ENCODE assay signal across 14 cellular contexts in the genomic region with DNA sequence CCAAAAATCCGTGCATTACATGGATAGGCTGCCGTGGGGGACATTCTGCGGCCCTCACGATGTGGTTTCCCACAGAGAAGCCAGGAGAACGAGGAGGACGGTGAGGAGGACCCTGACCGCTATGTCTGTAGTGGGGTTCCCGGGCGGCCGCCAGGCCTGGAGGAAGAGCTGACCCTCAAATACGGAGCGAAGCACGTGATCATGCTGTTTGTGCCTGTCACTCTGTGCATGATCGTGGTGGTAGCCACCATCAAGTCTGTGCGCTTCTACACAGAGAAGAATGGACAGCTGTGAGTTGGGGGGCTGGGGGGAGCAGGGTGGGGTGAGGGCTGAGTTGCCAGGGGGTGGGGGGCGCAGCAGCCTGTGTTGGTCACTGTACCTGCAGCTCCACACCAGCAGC. TPM values are rescaled to one million over a fixed set of nuclear protein-coding genes. Genes with fewer than 3 reads are reported as not detected.
DNase-seq lines count a peak whose midpoint lies in the region; ATAC-seq and TF ChIP-seq lines count a peak whose summit lies in the region.
"Had no signal": no experiment of that assay in that cellular context is flagged by ENCODE, and none has a peak within 500 bp of the region (broad histone marks: within the 10 kb centered on the region; RNA-seq: fewer than 3 reads in every experiment).

No MANE protein-coding gene starts in this region.

- peaks cover 35% of the 10 kb centered on the region for H3F3A ChIP-seq in MM.1S (ENCODE audit: insufficient read depth, low read length)

- no peak for ATAC-seq in activated T-cell treated with anti-CD3 and anti-CD28 coated beads, Interleukin-2, amount 50 U/mL, for 4 hours
- no peak for ATAC-seq in stimulated activated effector memory CD8-positive, alpha-beta T cell treated with anti-CD3 and anti-CD28 coated beads, Interleukin-12 subunit alpha, Interleukin-12 subunit beta, amount 100 ng/mL, for 72 hours
- no peak for ATAC-seq in GM18858 (IDR thresholded peaks at IDR 0.05; ENCODE audit: unreplicated experiment)
- ATAC-seq: GM23338 had no signal

- peak overlapping the region; percentile 34; the same call in 1 of the 2 replicates for H3K9ac ChIP-seq in MM.1S (ENCODE audit: low read length)

- H3K36me3 ChIP-seq in MM.1S (replicated peaks; ENCODE audit: insufficient read depth, low read length) (no peaks in the 10 kb centered on the region), adrenal gland (replicated peaks in 1 of 2) (peaks cover 0 to 14% of the 10 kb centered on the region in 2 donors)
- H3K36me3 ChIP-seq: brain microvascular endothelial cell had no signal

- no peak for TF ChIP-seq CTCF in MM.1S (IDR thresholded peaks at IDR 0.05; ENCODE audit: low read length)
- no peak for TF ChIP-seq CTCF in adrenal gland (IDR thresholded peaks at IDR 0.05)

- peak overlapping the region; percentile 71 for H3K4me3 Mint-ChIP-seq in activated T-cell treated with anti-CD3 and anti-CD28 coated beads, Interleukin-2, amount 50 U/mL, for 4 hours
- peak overlapping the region; percentile 68 for H3K4me3 Mint-ChIP-seq in stimulated activated effector memory CD8-positive, alpha-beta T cell treated with anti-CD3 and anti-CD28 coated beads, Interleukin-12 subunit alpha, Interleukin-12 subunit beta, amount 100 ng/mL, for 72 hours
- H3K4me3 Mint-ChIP-seq: GM23338, nephron progenitor cell had no signal

- H3K9me3 ChIP-seq in MM.1S (replicated peaks; ENCODE audit: insufficient read depth, low read length) = no peaks in the 10 kb centered on the region
- no peaks in the 10 kb centered on the region for H3K9me3 ChIP-seq in adrenal gland (replicated peaks in 1 of 3)
- H3K9me3 ChIP-seq: sigmoid colon, SJSA1 had no signal

- intact Hi-C loops in adrenal gland (cut with DNase I) = no loop called here

- peak overlapping the region; percentile 79 for H3K27ac ChIP-seq in MM.1S (ENCODE audit: low read length)
- H3K27ac ChIP-seq in adrenal gland = peak overlapping the region in 3 of 5 donors; percentile 73 to 88 (median 82)
- H3K27ac ChIP-seq: brain microvascular endothelial cell, SJSA1 had no signal

- H3K79me2 ChIP-seq in MM.1S (ENCODE audit: low read length) = no peaks in the 10 kb centered on the region

- H3K9me2 ChIP-seq in MM.1S (replicated peaks; ENCODE audit: insufficient read depth, low read length) = no peaks in the 10 kb centered on the region

- no peaks in the 10 kb centered on the region for H4K20me1 ChIP-seq in MM.1S (ENCODE audit: insufficient read depth, low read length)

- no peaks in the 10 kb centered on the region for H3K27me3 Mint-ChIP-seq in activated T-cell treated with anti-CD3 and anti-CD28 coated beads, Interleukin-2, amount 50 U/mL, for 4 hours (ENCODE audit: low read depth)

- CTCF ChIA-PET in HEK293T (lab: Yijun Ruan, JAX) = no interaction called here

- H3K4me3 ChIP-seq in MM.1S (ENCODE audit: low read length) (peak overlapping the region; percentile 38), adrenal gland (no peak overlapping the region)
- H3K4me3 ChIP-seq: GM23338, SJSA1 had no signal

- peaks cover 61% of the 10 kb centered on the region for H3K4me1 ChIP-seq in MM.1S (ENCODE audit: low read length)
- H3K4me1 ChIP-seq in adrenal gland (replicated peaks in 1 of 2) = peaks cover 22 to 31% of the 10 kb centered on the region in 2 donors

- H3K9me3 Mint-ChIP-seq in activated T-cell treated with anti-CD3 and anti-CD28 coated beads, Interleukin-2, amount 50 U/mL, for 4 hours = no peaks in the 10 kb centered on the region
- no peaks in the 10 kb centered on the region for H3K9me3 Mint-ChIP-seq in stimulated activated effector memory CD8-positive, alpha-beta T cell treated with anti-CD3 and anti-CD28 coated beads, Interleukin-12 subunit alpha, Interleukin-12 subunit beta, amount 100 ng/mL, for 72 hours
- H3K9me3 Mint-ChIP-seq: GM23338, nephron progenitor cell had no signal

- H3K4me1 Mint-ChIP-seq in activated T-cell treated with anti-CD3 and anti-CD28 coated beads, Interleukin-2, amount 50 U/mL, for 4 hours (ENCODE audit: low read depth) = peaks cover 56% of the 10 kb centered on the region
- H3K4me1 Mint-ChIP-seq in stimulated activated effector memory CD8-positive, alpha-beta T cell treated with anti-CD3 and anti-CD28 coated beads, Interleukin-12 subunit alpha, Interleukin-12 subunit beta, amount 100 ng/mL, for 72 hours = peaks cover 46% of the 10 kb centered on the region
- H3K4me1 Mint-ChIP-seq: GM23338 had no signal

- 87 to 94% (median 90%) methylated on average over 8 to 16 of the region's 16 CpGs for WGBS in adrenal gland, 4 donors

- peaks cover 6% of the 10 kb centered on the region for H3K36me3 Mint-ChIP-seq in activated T-cell treated with anti-CD3 and anti-CD28 coated beads, Interleukin-2, amount 50 U/mL, for 4 hours (ENCODE audit: insufficient read depth)
- peaks cover 20% of the 10 kb centered on the region for H3K36me3 Mint-ChIP-seq in stimulated activated effector memory CD8-positive, alpha-beta T cell treated with anti-CD3 and anti-CD28 coated beads, Interleukin-12 subunit alpha, Interleukin-12 subunit beta, amount 100 ng/mL, for 72 hours

- H3K27ac Mint-ChIP-seq in stimulated activated effector memory CD8-positive, alpha-beta T cell treated with anti-CD3 and anti-CD28 coated beads, Interleukin-12 subunit alpha, Interleukin-12 subunit beta, amount 100 ng/mL, for 72 hours = peak overlapping the region; percentile 96
- H3K27ac Mint-ChIP-seq: GM23338 had no signal

- no peak overlapping the region for H2AFZ ChIP-seq in MM.1S (ENCODE audit: low read length)
- H2AFZ ChIP-seq: GM23338 had no signal

- DNase-seq in activated T-cell treated with anti-CD3 and anti-CD28 coated beads, Interleukin-2, amount 50 U/mL, for 4 hours = no peak
- no peak for DNase-seq in activated T-cell treated with anti-CD3 and anti-CD28 coated beads, Interleukin-2, amount 50 U/mL, for 1 hour
- DNase-seq in MM.1S (no peak), adrenal gland (peak in 1 of 7 donors; percentile 50), NCI-H2029 treated with DMSO at 0.1 percent for 48 hours (lab: John Stamatoyannopoulos, UW) (no peak), HEK293T (ENCODE audit: extremely low spot score) (no peak)
- DNase-seq in stimulated activated effector memory CD8-positive, alpha-beta T cell treated with anti-CD3 and anti-CD28 coated beads, Interleukin-12 subunit alpha, Interleukin-12 subunit beta, amount 100 ng/mL, for 72 hours (ENCODE audit: low spot score in 2 of 2) = no peak
- DNase-seq: DMS153, nephron progenitor cell, sigmoid colon had no signal

- H3K27me3 ChIP-seq in MM.1S (replicated peaks; ENCODE audit: insufficient read depth, low read length) (no peaks in the 10 kb centered on the region), adrenal gland (no peaks in the 10 kb centered on the region)
- H3K27me3 ChIP-seq: brain microvascular endothelial cell, sigmoid colon, SJSA1 had no signal

- no peak for TF ChIP-seq POLR2A in adrenal gland (IDR thresholded peaks at IDR 0.05)

- POLR2A ChIA-PET in HEK293T (lab: Yijun Ruan, JAX) = no interaction called here

- H3K4me2 ChIP-seq in MM.1S (ENCODE audit: low read depth, low read length) = peak overlapping the region; percentile 68
- H3K4me2 ChIP-seq: GM23338 had no signal

TF ChIP-seq in HEK293T, 16 proteins besides CTCF, POLR2A, EP300 and RAD21:
- TF ChIP-seq LEF1 (IDR thresholded peaks at IDR 0.05; ENCODE audit: borderline replicate concordance) = no peak
- TF ChIP-seq SUZ12 (IDR thresholded peaks at IDR 0.05) = no peak
- no peak for TF ChIP-seq TARDBP (IDR thresholded peaks at IDR 0.05)
- TF ChIP-seq HDGF (IDR thresholded peaks at IDR 0.05; ENCODE audit: borderline replicate concordance) = no peak
- no peak for TF ChIP-seq CTBP1 (IDR thresholded peaks at IDR 0.05; ENCODE audit: borderline replicate concordance)
- TF ChIP-seq L3MBTL2 (conservative IDR thresholded peaks at IDR 0.05) = no peak
- TF ChIP-seq NFRKB (IDR thresholded peaks at IDR 0.05) = no peak
- TF ChIP-seq PKNOX1 (IDR thresholded peaks at IDR 0.05) = no peak
- TF ChIP-seq FOXM1 (IDR thresholded peaks at IDR 0.05; ENCODE audit: borderline replicate concordance) = no peak
- TF ChIP-seq SP1 (IDR thresholded peaks at IDR 0.05) = no peak
- no peak for TF ChIP-seq ELF4 (IDR thresholded peaks at IDR 0.05)
- TF ChIP-seq FOXA1 (IDR thresholded peaks at IDR 0.05) = no peak
- no peak for TF ChIP-seq FOXK2 (IDR thresholded peaks at IDR 0.05)
- TF ChIP-seq BHLHE40 (IDR thresholded peaks at IDR 0.05; ENCODE audit: borderline replicate concordance) = no peak
- no peak for TF ChIP-seq ARNT (IDR thresholded peaks at IDR 0.05)
- TF ChIP-seq ZNF384 (IDR thresholded peaks at IDR 0.05) = no peak

RNA-seq across cellular contexts. Expression of gene PSEN2, which starts 13.2 kb away (rescaled TPM):
- 1 to 10 TPM; 3.6 to 4.9 (median 4.9) TPM for total RNA-seq in activated T-cell treated with anti-CD3 and anti-CD28 coated beads, Interleukin-2, amount 50 U/mL, for 4 hours
- total RNA-seq in adrenal gland = 10 to 100 TPM; 32.7 to 63.5 (median 45.7) TPM
- 10 to 100 TPM; 27.2 to 37.0 (median 28.7) TPM for polyA plus RNA-seq in adrenal gland

RNA-seq across cellular contexts. Expression of gene COQ8A, which starts 56.5 kb away (rescaled TPM):
- 10 to 100 TPM; 25.4 to 31.3 (median 31.0) TPM for total RNA-seq in activated T-cell treated with anti-CD3 and anti-CD28 coated beads, Interleukin-2, amount 50 U/mL, for 4 hours
- 100 to 1,000 TPM in 7 of 8 donors, 10 to 100 TPM in 1; 30.1 to 990 (median 609) TPM for total RNA-seq in adrenal gland
- 100 to 1,000 TPM in 2 of 3 donors, 10 to 100 TPM in 1; 33.8 to 453 (median 261) TPM for polyA plus RNA-seq in adrenal gland

Comparison
In these comparisons a context has a peak if more than half of its experiments do, and no peak if none do; other contexts are left out.
1. RNA of gene PSEN2, which starts 13.2 kb away (total RNA-seq): 32.7 to 63.5 TPM in adrenal gland; 3.6 to 4.9 TPM in activated T-cell treated with anti-CD3 and anti-CD28 coated beads, Interleukin-2, amount 50 U/mL, for 4 hours; every median in the first group is over 4 times any median in the second.